Comparison of ENCODE assay signal across 8 cellular contexts in the genomic region with DNA sequence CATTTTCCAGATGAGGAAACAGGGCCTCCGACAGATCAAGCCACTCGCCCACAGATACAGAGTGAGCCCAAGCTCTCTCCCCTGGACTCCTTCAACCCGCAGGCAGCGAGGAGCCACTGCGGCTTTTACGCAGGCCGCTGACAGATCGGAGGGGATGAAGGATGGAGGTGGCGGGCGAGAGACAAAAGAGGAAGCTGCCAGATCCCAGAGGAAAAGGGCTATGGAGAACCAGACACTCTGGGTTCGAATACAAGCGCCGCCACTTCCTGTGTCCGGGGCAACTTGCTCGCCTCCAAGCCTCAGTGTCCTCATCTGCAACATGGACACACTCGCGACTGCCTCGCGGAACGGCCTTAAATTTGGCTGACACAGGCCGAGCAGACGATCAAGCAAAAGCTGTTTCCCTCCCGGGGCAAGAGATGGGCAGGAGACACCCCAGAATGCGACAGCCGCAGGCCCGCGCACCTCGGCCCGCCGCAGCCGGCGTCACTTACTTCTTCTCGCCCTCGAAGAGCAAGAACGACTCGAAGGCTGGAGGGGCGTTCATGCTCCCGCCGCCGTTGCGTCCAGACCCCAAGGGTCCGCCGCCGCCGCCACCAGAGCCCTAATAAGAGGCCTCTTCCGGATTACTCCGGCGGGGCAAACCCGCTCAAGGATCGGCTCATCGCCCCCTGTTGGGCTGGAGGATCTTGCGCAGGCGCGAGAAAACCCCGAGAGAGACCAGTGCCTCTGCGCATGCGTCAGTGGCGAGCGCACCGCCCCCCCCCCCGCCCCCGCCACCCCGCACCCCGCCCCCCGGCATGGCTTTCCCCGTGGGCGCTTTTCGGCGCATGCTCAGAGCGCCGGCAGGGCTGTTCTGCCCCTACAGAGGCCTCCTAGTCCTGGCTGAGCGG. TPM values are rescaled to one million over a fixed set of nuclear protein-coding genes. Genes with fewer than 3 reads are reported as not detected.
DNase-seq lines count a peak whose midpoint lies in the region; ATAC-seq and TF ChIP-seq lines count a peak whose summit lies in the region.
"Not testable (repeated sequence)": the region's sequence is repeated elsewhere in the genome, so short reads cannot be mapped to it uniquely, and the experiment has no call there.

TSS of gene POLR2J (minus strand) at position 609 of the 893 bp plus-strand sequence. CDS start at position 547, 62 bp downstream.

- not testable (repeated sequence) for H3K27me3 Mint-ChIP-seq in CD8-positive, alpha-beta memory T cell; T-cell; activated naive CD4-positive, alpha-beta T cell treated with anti-CD3 and anti-CD28 coated beads, Interleukin-2, amount 10 ng/mL, durations not matched to agents 7 days and 5 days; neural crest cell (ENCODE audit: low read depth)

- not testable (repeated sequence) for H3K27ac ChIP-seq in CD8-positive, alpha-beta memory T cell (ENCODE audit: low read depth, low read length); foreskin keratinocyte

- H3K36me3 Mint-ChIP-seq in CD8-positive, alpha-beta memory T cell; T-cell; activated naive CD4-positive, alpha-beta T cell treated with anti-CD3 and anti-CD28 coated beads, Interleukin-2, amount 10 ng/mL, durations not matched to agents 7 days and 5 days; neural crest cell (ENCODE audit: low read depth): not testable (repeated sequence)

- peak within 1 kb of the TSS; percentile 88 to 98 (median 90) for H3K4me3 Mint-ChIP-seq in CD8-positive, alpha-beta memory T cell
- H3K4me3 Mint-ChIP-seq in T-cell (peak within 1 kb of the TSS; percentile 78 to 94 (median 86)), neural crest cell (peak within 1 kb of the TSS; percentile 94)
- peak within 1 kb of the TSS; percentile 88 for H3K4me3 Mint-ChIP-seq in activated naive CD4-positive, alpha-beta T cell treated with anti-CD3 and anti-CD28 coated beads, Interleukin-2, amount 10 ng/mL, durations not matched to agents 7 days and 5 days

- not testable (repeated sequence) for H3K9me3 Mint-ChIP-seq in CD8-positive, alpha-beta memory T cell; T-cell; activated naive CD4-positive, alpha-beta T cell treated with anti-CD3 and anti-CD28 coated beads, Interleukin-2, amount 10 ng/mL, durations not matched to agents 7 days and 5 days; neural crest cell

- peak within 1 kb of the TSS; percentile 76 to 92 (median 84) for H3K27ac Mint-ChIP-seq in CD8-positive, alpha-beta memory T cell
- H3K27ac Mint-ChIP-seq in T-cell: peak within 1 kb of the TSS; percentile 83 to 91
- peak within 1 kb of the TSS; percentile 88 for H3K27ac Mint-ChIP-seq in activated naive CD4-positive, alpha-beta T cell treated with anti-CD3 and anti-CD28 coated beads, Interleukin-2, amount 10 ng/mL, durations not matched to agents 7 days and 5 days
- not testable (repeated sequence) for H3K27ac Mint-ChIP-seq in neural crest cell (ENCODE audit: unreplicated experiment)

- not testable (repeated sequence) for H3K9me3 ChIP-seq in CD8-positive, alpha-beta memory T cell (ENCODE audit: low read length)

- H3K36me3 ChIP-seq in CD8-positive, alpha-beta memory T cell (ENCODE audit: insufficient read depth, low read length): not testable (repeated sequence)

- peak; percentile 81 for ATAC-seq in GM21390 (IDR thresholded peaks at IDR 0.05; ENCODE audit: unreplicated experiment)
- ATAC-seq in HG03378 (IDR thresholded peaks at IDR 0.05; ENCODE audit: unreplicated experiment): peak; percentile 61
- peak; percentile 89 to 93 (median 90) for ATAC-seq in T-cell (replicated peaks in 1 of 4)
- ATAC-seq in foreskin keratinocyte: peak; percentile 80

- TF ChIP-seq CTCF in foreskin keratinocyte (conservative IDR thresholded peaks at IDR 0.05): not testable (repeated sequence)
- TF ChIP-seq CTCF in neural crest cell (conservative IDR thresholded peaks at IDR 0.05): peak; percentile 37

- not testable (repeated sequence) for H3K4me3 ChIP-seq in CD8-positive, alpha-beta memory T cell (ENCODE audit: low read length)

- H3K4me1 ChIP-seq in CD8-positive, alpha-beta memory T cell (ENCODE audit: insufficient read depth, low read length); foreskin keratinocyte: not testable (repeated sequence)

- H3K27me3 ChIP-seq in CD8-positive, alpha-beta memory T cell (ENCODE audit: insufficient read depth, low read length, poor library complexity, severe bottlenecking); foreskin keratinocyte: not testable (repeated sequence)

- DNase-seq in CD8-positive, alpha-beta memory T cell: peak; percentile 66 to 92 (median 90)
- DNase-seq in T-cell (peak; percentile 55 to 100 (median 86)), neural crest cell (ENCODE audit: low read depth, low spot score) (peak; percentile 57)
- DNase-seq in activated naive CD4-positive, alpha-beta T cell treated with anti-CD3 and anti-CD28 coated beads, Interleukin-2, amount 10 ng/mL, durations not matched to agents 7 days and 5 days: peak; percentile 96
- DNase-seq in foreskin keratinocyte: not testable (repeated sequence)
- peak; percentile 83 to 99 for DNase-seq in stimulated activated CD8-positive, alpha-beta memory T cell treated with anti-CD3 and anti-CD28 coated beads, Interleukin-2, amount 100 ng/mL, for 1 hour (ENCODE audit: low read depth in 2 of 2)

- POLR2A ChIA-PET in CD8-positive, alpha-beta memory T cell (lab: Charles Lee); T-cell (lab: Charles Lee): not testable (repeated sequence)

- CTCF ChIA-PET in CD8-positive, alpha-beta memory T cell (lab: Charles Lee); T-cell (lab: Charles Lee); activated naive CD4-positive, alpha-beta T cell treated with anti-CD3 and anti-CD28 coated beads, Interleukin-2, amount 10 ng/mL, durations not matched to agents 7 days and 5 days (lab: Charles Lee): not testable (repeated sequence)

- H3K4me1 Mint-ChIP-seq in CD8-positive, alpha-beta memory T cell; T-cell; activated naive CD4-positive, alpha-beta T cell treated with anti-CD3 and anti-CD28 coated beads, Interleukin-2, amount 10 ng/mL, durations not matched to agents 7 days and 5 days; neural crest cell: not testable (repeated sequence)

RNA-seq across cellular contexts. Expression of gene POLR2J, which starts in this region (rescaled TPM):
- 10 to 100 TPM; 76.1 to 77.4 TPM for total RNA-seq in CD8-positive, alpha-beta memory T cell
- 129 TPM for polyA plus RNA-seq in CD8-positive, alpha-beta memory T cell
- 10 to 100 TPM; 35.2 to 53.7 (median 42.3) TPM for total RNA-seq in T-cell
- 69.9 and 80.2 TPM in 2 replicates for total RNA-seq in foreskin keratinocyte
- polyA plus RNA-seq in foreskin keratinocyte: 114 and 126 TPM in 2 replicates
- total RNA-seq in neural crest cell: 61.1 and 62.1 TPM in 2 replicates
